In the genomic region with DNA sequence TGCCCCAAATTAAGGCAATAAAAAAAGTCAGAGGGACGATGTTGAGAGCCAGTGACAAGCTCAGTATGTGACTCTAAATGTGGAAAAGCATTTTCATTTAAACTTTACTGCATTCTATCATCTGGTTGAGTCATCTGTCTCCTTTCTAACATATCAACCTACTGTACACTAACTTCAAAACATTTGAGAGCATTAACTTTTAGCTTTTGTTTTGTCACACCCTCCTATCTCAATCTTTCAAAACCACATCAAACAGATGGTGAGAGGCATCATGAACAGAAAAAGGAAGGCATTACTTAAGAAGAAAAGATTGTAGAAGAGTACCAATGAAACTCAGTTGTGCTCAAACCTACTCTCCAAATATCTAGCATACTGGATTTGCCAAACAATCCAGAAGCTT, we compare ENCODE assay signal across 14 cellular contexts. TPM values are rescaled to one million over a fixed set of nuclear protein-coding genes. Genes with fewer than 3 reads are reported as not detected.
DNase-seq lines count a peak whose midpoint lies in the region; ATAC-seq and TF ChIP-seq lines count a peak whose summit lies in the region.
"Had no signal": no experiment of that assay in that cellular context is flagged by ENCODE, and none has a peak within 500 bp of the region (broad histone marks: within the 10 kb centered on the region; RNA-seq: fewer than 3 reads in every experiment).

No MANE protein-coding gene starts in this region.

- peaks cover 34% of the 10 kb centered on the region for H3K9me3 ChIP-seq in DND-41 (ENCODE audit: insufficient read depth, low read length, severe bottlenecking)
- no peaks in the 10 kb centered on the region for H3K9me3 ChIP-seq in GM23248 (ENCODE audit: low read depth)
- H3K9me3 ChIP-seq: ovary had no signal

- in situ Hi-C loops in GM23248 (cut with MboI) = no loop called here

- no peaks in the 10 kb centered on the region for H3K27me3 Mint-ChIP-seq in activated CD8-positive, alpha-beta T cell treated with anti-CD3 and anti-CD28 coated beads for 36 hours
- H3K27me3 Mint-ChIP-seq in immature natural killer cell (ENCODE audit: low read depth in 3 of 3) = peaks cover 4 to 12% (median 8%) of the 10 kb centered on the region in 3 donors

- peaks cover 97% of the 10 kb centered on the region for H3K79me2 ChIP-seq in DND-41 (ENCODE audit: insufficient read depth, low read length)
- peaks cover 92% of the 10 kb centered on the region for H3K79me2 ChIP-seq in GM23248 (ENCODE audit: insufficient read depth)

- 9 to 15% methylated on average over 1 of the region's 1 CpG for WGBS in GM23248 (ENCODE audit: low coverage in 1 of 2, low lambda C conversion rate in 2 of 2, missing lambda C conversion rate in 2 of 2), 2 experiments

- peak overlapping the region; percentile 32; the same call in 1 of the 2 replicates for H3K27ac ChIP-seq in DND-41 (ENCODE audit: low read length)
- H3K27ac ChIP-seq in GM23248 = no peak overlapping the region
- H3K27ac ChIP-seq: left lung, ovary had no signal

- peaks cover 55% of the 10 kb centered on the region for H3K36me3 Mint-ChIP-seq in activated CD8-positive, alpha-beta T cell treated with anti-CD3 and anti-CD28 coated beads for 36 hours (ENCODE audit: low read depth)
- peaks cover 4 to 9% (median 9%) of the 10 kb centered on the region in 3 donors for H3K36me3 Mint-ChIP-seq in immature natural killer cell

- peak overlapping the region; percentile 58; the same call in 1 of the 2 replicates for H3K4me2 ChIP-seq in DND-41 (ENCODE audit: insufficient read depth, low read length)
- no peak overlapping the region for H3K4me2 ChIP-seq in GM23248 (ENCODE audit: unreplicated experiment)

- no peaks in the 10 kb centered on the region for H3K9me2 ChIP-seq in GM23248 (ENCODE audit: insufficient read depth)

- CTCF ChIA-PET in activated CD8-positive, alpha-beta T cell treated with anti-CD3 and anti-CD28 coated beads for 36 hours (lab: Charles Lee) = interaction anchor here (0.9 to 1.5 kb wide), 5 partner anchors 8 to 217 kb away, joined by 3 to 5 read pairs (median 4); no protein-coding TSS in a partner anchor

- H3K27me3 ChIP-seq in DND-41 (ENCODE audit: insufficient read depth, low read length, poor library complexity) (no peaks in the 10 kb centered on the region), GM23248 (replicated peaks; ENCODE audit: insufficient read depth) (no peaks in the 10 kb centered on the region)
- H3K27me3 ChIP-seq: left lung, ovary had no signal

- DNase-seq in DND-41 = no peak
- DNase-seq in GM23248 = peak; percentile 11
- no peak for DNase-seq in activated CD8-positive, alpha-beta T cell treated with anti-CD3 and anti-CD28 coated beads for 36 hours
- peak; percentile 20 to 36 (median 31) for DNase-seq in immature natural killer cell
- no peak for DNase-seq in NCI-H69 (lab: John Stamatoyannopoulos, UW)
- no peak for DNase-seq in cardiac septum (ENCODE audit: low spot score)
- DNase-seq: glutamatergic neuron; left lung; ovary; stimulated activated CD4-positive, alpha-beta T cell treated with anti-CD3 and anti-CD28 coated beads, Interleukin-2, amount 100 ng/mL, for 24 hours; stimulated activated naive CD4-positive, alpha-beta T cell treated with Interleukin-2 at 50 U/mL for 16 hours had no signal

- H3K36me3 ChIP-seq in DND-41 (ENCODE audit: insufficient read depth, low read length) (peaks cover 67% of the 10 kb centered on the region), GM23248 (ENCODE audit: low read depth) (no peaks in the 10 kb centered on the region)
- H3K36me3 ChIP-seq: ovary had no signal

- H3K4me1 ChIP-seq in DND-41 (ENCODE audit: insufficient read depth, low read length) = peaks cover 45% of the 10 kb centered on the region
- H3K4me1 ChIP-seq in GM23248 (ENCODE audit: insufficient read depth) = peaks cover 17% of the 10 kb centered on the region; the same call in 1 of the 2 replicates

- POLR2A ChIA-PET in activated CD8-positive, alpha-beta T cell treated with anti-CD3 and anti-CD28 coated beads for 36 hours (lab: Charles Lee) = no interaction called here

- H3K4me1 Mint-ChIP-seq in activated CD8-positive, alpha-beta T cell treated with anti-CD3 and anti-CD28 coated beads for 36 hours (ENCODE audit: low read depth) = peaks cover 63% of the 10 kb centered on the region
- H3K4me1 Mint-ChIP-seq in immature natural killer cell = peaks cover 48 to 76% of the 10 kb centered on the region in 2 donors

- H3K4me3 ChIP-seq in DND-41 (ENCODE audit: low read depth in 1 of 2, low read length in 2 of 2) (no peak overlapping the region), GM23248 (no peak overlapping the region)
- H3K4me3 ChIP-seq: left lung, ovary had no signal

- H3K9me3 Mint-ChIP-seq in activated CD8-positive, alpha-beta T cell treated with anti-CD3 and anti-CD28 coated beads for 36 hours = peaks cover 10% of the 10 kb centered on the region
- peaks cover 0 to 4% (median 0%) of the 10 kb centered on the region in 6 donors for H3K9me3 Mint-ChIP-seq in immature natural killer cell

- intact Hi-C loops in activated CD8-positive, alpha-beta T cell treated with anti-CD3 and anti-CD28 coated beads for 36 hours (cut with micrococcal nuclease) = no loop called here
- intact Hi-C loops in cardiac septum (cut with DNase I) = no loop called here

- H4K20me1 ChIP-seq in DND-41 (ENCODE audit: insufficient read depth, low read length) = peaks cover 55% of the 10 kb centered on the region; the same call in 1 of the 2 replicates
- H4K20me1 ChIP-seq in GM23248 (ENCODE audit: insufficient read depth) = peaks cover 27% of the 10 kb centered on the region; the same call in 1 of the 2 replicates

- H3F3A ChIP-seq in GM23248 (ENCODE audit: insufficient read depth) = 0 out of 2 replicates have a peak, but pooled peaks cover 13% of the 10 kb centered on the region

- ATAC-seq in DND-41 (ENCODE audit: insufficient read depth, low read depth) (peak; percentile 50), HG03095 (IDR thresholded peaks at IDR 0.05; ENCODE audit: unreplicated experiment) (no peak), GM19463 (IDR thresholded peaks at IDR 0.05; ENCODE audit: unreplicated experiment) (no peak)
- ATAC-seq in activated CD8-positive, alpha-beta T cell treated with anti-CD3 and anti-CD28 coated beads for 36 hours = peak; percentile 24
- ATAC-seq: left lung had no signal

- H3K4me3 Mint-ChIP-seq in activated CD8-positive, alpha-beta T cell treated with anti-CD3 and anti-CD28 coated beads for 36 hours = peak overlapping the region; percentile 8
- no peak overlapping the region for H3K4me3 Mint-ChIP-seq in immature natural killer cell

- H3K27ac Mint-ChIP-seq in activated CD8-positive, alpha-beta T cell treated with anti-CD3 and anti-CD28 coated beads for 36 hours = peak overlapping the region; percentile 36
- peak overlapping the region in 1 of 6 donors; percentile 68 for H3K27ac Mint-ChIP-seq in immature natural killer cell

- H3K9ac ChIP-seq in DND-41 (ENCODE audit: low read depth, low read length) (no peak overlapping the region), GM23248 (no peak overlapping the region)

- no peak for TF ChIP-seq CTCF in DND-41 (IDR thresholded peaks at IDR 0.05; ENCODE audit: borderline replicate concordance, extremely low read depth, low read length, poor library complexity, severe bottlenecking)
- TF ChIP-seq CTCF in activated CD8-positive, alpha-beta T cell treated with anti-CD3 and anti-CD28 coated beads for 36 hours (IDR thresholded peaks at IDR 0.05) = no peak

- H2AFZ ChIP-seq in DND-41 (ENCODE audit: low read depth, low read length) (no peak overlapping the region), GM23248 (no peak overlapping the region)

RNA-seq across cellular contexts. Expression of a gene that starts 4.8 kb away (rescaled TPM):
- total RNA-seq in GM23248 (2014; rRNA removed; shearing (Covaris generic)) = 29.2 and 34.4 TPM in 2 replicates
- polyA plus RNA-seq in GM23248 (2016; fragmentation: Nextera tagmentation; extraction: Ambion mirVana) (12.9 and 13.1 TPM in 2 replicates), immature natural killer cell (1 to 10 TPM; 5.0 to 9.6 (median 6.8) TPM)
- total RNA-seq in activated CD8-positive, alpha-beta T cell treated with anti-CD3 and anti-CD28 coated beads for 36 hours = 10 to 100 TPM; 29.1 to 30.7 TPM
- 8.1 TPM for total RNA-seq in cardiac septum

RNA-seq across cellular contexts. Expression of a gene that starts 59.3 kb away (rescaled TPM):
- not detected in 2 replicates for total RNA-seq in GM23248 (2014; rRNA removed; shearing (Covaris generic))
- 0.27 TPM in 1 of 2 replicates, not detected in the other for polyA plus RNA-seq in GM23248 (2016; fragmentation: Nextera tagmentation; extraction: Ambion mirVana)
- total RNA-seq in activated CD8-positive, alpha-beta T cell treated with anti-CD3 and anti-CD28 coated beads for 36 hours = not detected
- not detected for polyA plus RNA-seq in immature natural killer cell
- 0.11 TPM for total RNA-seq in cardiac septum
- total RNA-seq: T-helper 2 cell treated with Interferon-gamma antibody and Interleukin-4, amounts not matched to agents 100 ng/mL and 5 ng/mL, for 36 hours had no signal

Comparison
In these comparisons a context has a peak if more than half of its experiments do, and no peak if none do; other contexts are left out.
1. ATAC-seq: peak in DND-41 (single experiment) and activated CD8-positive, alpha-beta T cell treated with anti-CD3 and anti-CD28 coated beads for 36 hours (single experiment); none in HG03095 (single experiment) and GM19463 (single experiment).
2. DNase-seq: peak in GM23248 (single experiment) and immature natural killer cell (3 of 3); none in DND-41 (single experiment), activated CD8-positive, alpha-beta T cell treated with anti-CD3 and anti-CD28 coated beads for 36 hours (single experiment), NCI-H69 (single experiment) and cardiac septum (single experiment).